In the genomic region with DNA sequence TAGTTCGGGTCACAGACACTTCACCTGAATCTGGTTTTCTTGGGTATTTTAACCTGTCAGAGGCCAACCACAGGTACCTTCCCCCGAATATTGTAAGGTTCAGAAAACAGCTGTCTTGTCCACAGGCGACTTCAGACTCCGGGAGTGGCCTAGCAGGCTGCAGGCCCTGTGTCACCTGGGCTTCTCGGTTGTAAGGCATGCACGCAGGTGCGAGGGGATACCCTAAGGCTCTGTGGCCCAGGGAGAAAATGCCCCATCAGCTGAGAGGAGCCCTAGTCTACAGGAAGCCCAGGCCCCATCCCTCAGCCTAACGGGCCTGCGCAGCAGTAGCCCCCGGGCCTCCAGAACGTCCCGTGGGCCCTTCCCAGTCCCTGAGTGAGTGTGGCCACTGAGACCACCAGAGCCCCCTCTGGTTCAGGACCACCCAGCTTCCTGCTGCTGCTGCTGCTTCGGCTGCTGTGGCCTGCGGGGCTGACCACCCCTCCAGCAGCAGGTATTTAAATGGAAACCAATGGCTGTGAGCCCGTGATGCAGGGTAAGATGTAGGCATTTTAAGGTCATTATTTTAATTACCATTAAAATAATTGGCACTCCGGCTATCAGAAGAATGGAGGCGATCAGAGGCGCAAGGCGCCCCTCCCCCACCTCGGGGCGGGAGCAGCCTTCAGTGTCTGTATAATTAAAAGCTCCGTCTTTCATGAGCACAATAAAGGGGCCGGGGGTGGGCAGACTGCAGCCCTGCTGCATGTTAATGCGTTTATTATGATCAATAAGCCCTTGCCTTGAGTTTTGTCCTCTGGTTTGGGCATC, we compare ENCODE assay signal across 24 cellular contexts.
DNase-seq lines count a peak whose midpoint lies in the region; ATAC-seq, FAIRE-seq and TF ChIP-seq lines count a peak whose summit lies in the region.
"Had no signal": no experiment of that assay in that cellular context is flagged by ENCODE, and none has a peak within 500 bp of the region (broad histone marks: within the 10 kb centered on the region; RNA-seq: fewer than 3 reads in every experiment).

No MANE protein-coding gene starts in this region.

- no peaks in the 10 kb centered on the region for H3K9me3 Mint-ChIP-seq in astrocyte (ENCODE audit: unreplicated experiment)
- no peaks in the 10 kb centered on the region for H3K9me3 Mint-ChIP-seq in neural crest cell
- H3K9me3 Mint-ChIP-seq: central memory CD8-positive, alpha-beta T cell; nephron progenitor cell had no signal

- TF ChIP-seq CTCF in BE2C (IDR thresholded peaks at IDR 0.05; ENCODE audit: low read depth, low read length) (no peak), GM06990 (IDR thresholded peaks at IDR 0.05; ENCODE audit: insufficient read depth, low read length, poor library complexity, severe bottlenecking) (no peak), astrocyte (IDR thresholded peaks at IDR 0.05; ENCODE audit: insufficient read depth, low read depth, low read length) (no peak), neural crest cell (conservative IDR thresholded peaks at IDR 0.05) (no peak)

- peaks cover 31% of the 10 kb centered on the region for H3K79me2 ChIP-seq in astrocyte (ENCODE audit: insufficient read depth, low read length)

- H3K4me2 ChIP-seq in astrocyte (ENCODE audit: low read length), result no peak overlapping the region

- H3K4me3 Mint-ChIP-seq in astrocyte (ENCODE audit: unreplicated experiment) (no peak overlapping the region), neural crest cell (peak overlapping the region; percentile 54)
- H3K4me3 Mint-ChIP-seq: B cell; central memory CD8-positive, alpha-beta T cell; nephron progenitor cell had no signal

- peaks cover 87% of the 10 kb centered on the region for H4K20me1 ChIP-seq in astrocyte (ENCODE audit: insufficient read depth, low read length)

- DNase-seq in BE2C (peak; percentile 3), GM06990 (ENCODE audit: extremely low read depth, insufficient read length) (peak; percentile 22), astrocyte (ENCODE audit: low read depth) (no peak), neural crest cell (ENCODE audit: low read depth, low spot score) (no peak), AML-193 (lab: John Stamatoyannopoulos, UW) (no peak), NCI-H2171 (lab: John Stamatoyannopoulos, UW) (no peak)
- DNase-seq: activated CD4-positive, alpha-beta T cell treated with anti-CD3 and anti-CD28 coated beads, Interleukin-2, amount 50 U/mL, for 1 hour; activated CD8-positive, alpha-beta memory T cell treated with anti-CD3 and anti-CD28 coated beads, Interleukin-2, amount 50 U/mL, for 4 hours; DND-41; heart right ventricle; left lung; NCI-H1105; nephron progenitor cell; NK-92 treated with Interleukin-12 subunit alpha and Interleukin-12 subunit beta, amount 100 ng/mL, for 24 hours; small intestine; stimulated activated CD4-positive, alpha-beta T cell treated with anti-CD3 and anti-CD28 coated beads, Interleukin-2, amount 100 ng/mL, for 48 hours; stimulated activated naive CD4-positive, alpha-beta T cell; thyroid gland had no signal

- H3K9me3 ChIP-seq in BE2C (no peaks in the 10 kb centered on the region), astrocyte (ENCODE audit: insufficient read depth, low read depth, low read length) (no peaks in the 10 kb centered on the region)
- H3K9me3 ChIP-seq: heart right ventricle, left lung, SJSA1, thyroid gland had no signal

- H3K27me3 ChIP-seq in BE2C (no peaks in the 10 kb centered on the region), GM06990 (replicated peaks; ENCODE audit: control insufficient read depth, insufficient read depth, low read length) (no peaks in the 10 kb centered on the region), astrocyte (ENCODE audit: insufficient read depth, low read length) (no peaks in the 10 kb centered on the region)
- H3K27me3 ChIP-seq: heart right ventricle, left lung, SJSA1, thyroid gland had no signal

- ATAC-seq in GM18502 (IDR thresholded peaks at IDR 0.05; ENCODE audit: poor library complexity, unreplicated experiment), result no peak
- ATAC-seq: heart right ventricle, left lung had no signal

- no peak for FAIRE-seq in astrocyte (lab: Jason Lieb, UNC)
- FAIRE-seq: HTR-8/SVneo, small intestine had no signal

- H3K27ac Mint-ChIP-seq in astrocyte (ENCODE audit: unreplicated experiment), result peak overlapping the region; percentile 14
- no peak overlapping the region for H3K27ac Mint-ChIP-seq in neural crest cell (ENCODE audit: unreplicated experiment)
- H3K27ac Mint-ChIP-seq: B cell had no signal

- H3K9ac ChIP-seq in astrocyte (ENCODE audit: low read length), result no peak overlapping the region

- H3K36me3 Mint-ChIP-seq in astrocyte (ENCODE audit: low read depth, unreplicated experiment) (peaks cover 22% of the 10 kb centered on the region), neural crest cell (ENCODE audit: low read depth) (peaks cover 23% of the 10 kb centered on the region)

- no peaks in the 10 kb centered on the region for H3K27me3 Mint-ChIP-seq in astrocyte (ENCODE audit: low read depth, unreplicated experiment)
- H3K27me3 Mint-ChIP-seq in neural crest cell (ENCODE audit: low read depth), result no peaks in the 10 kb centered on the region
- H3K27me3 Mint-ChIP-seq: B cell; central memory CD8-positive, alpha-beta T cell; progenitor cell of endocrine pancreas had no signal

- H3K4me3 ChIP-seq in BE2C (ENCODE audit: low read depth, low read length) (no peak overlapping the region), GM06990 (replicated peaks; ENCODE audit: low read depth, low read length) (no peak overlapping the region), astrocyte (ENCODE audit: insufficient read depth, low read depth, low read length) (no peak overlapping the region)
- H3K4me3 ChIP-seq: heart right ventricle, left lung, SJSA1, thyroid gland had no signal

- H3K36me3 ChIP-seq in BE2C, result peaks cover 16% of the 10 kb centered on the region
- peaks cover 70% of the 10 kb centered on the region for H3K36me3 ChIP-seq in GM06990 (ENCODE audit: control insufficient read depth, insufficient read depth, low read length)
- H3K36me3 ChIP-seq in astrocyte (ENCODE audit: insufficient read depth, low read length), result peaks cover 62% of the 10 kb centered on the region

- H2AFZ ChIP-seq in astrocyte (ENCODE audit: low read depth, low read length), result no peak overlapping the region

- H3K4me1 ChIP-seq in BE2C (peaks cover 7% of the 10 kb centered on the region), astrocyte (ENCODE audit: insufficient read depth, low read length) (no peaks in the 10 kb centered on the region)
- H3K4me1 ChIP-seq: SJSA1 had no signal

- H3K4me1 Mint-ChIP-seq in astrocyte (ENCODE audit: low read depth, unreplicated experiment) (peaks cover 3% of the 10 kb centered on the region), neural crest cell (peaks cover 25% of the 10 kb centered on the region)
- H3K4me1 Mint-ChIP-seq: B cell had no signal

- H3K27ac ChIP-seq in astrocyte (ENCODE audit: low read depth, low read length), result no peak overlapping the region
- H3K27ac ChIP-seq: heart right ventricle, left lung, SJSA1, thyroid gland had no signal

Comparison
In these comparisons a context has a peak if more than half of its experiments do, and no peak if none do; other contexts are left out.
1. DNase-seq: peak in BE2C (single experiment) and GM06990 (single experiment); none in astrocyte (single experiment), neural crest cell (single experiment), AML-193 (0 of 2) and NCI-H2171 (single experiment).